Comparison of ENCODE assay signal across 14 cellular contexts in genomic region chr3:46972396-46972795, GRCh38. TPM values are rescaled to one million over a fixed set of nuclear protein-coding genes. Genes with fewer than 3 reads are reported as not detected.
A peak's percentile ranks its signal among the peaks of the same experiment; 100 is the strongest.
DNase-seq lines count a peak whose midpoint lies in the region; ATAC-seq, FAIRE-seq and TF ChIP-seq lines count a peak whose summit lies in the region.
"Had no signal": no experiment of that assay in that cellular context is flagged by ENCODE, and none has a peak within 500 bp of the region (broad histone marks: within the 10 kb centered on the region; RNA-seq: fewer than 3 reads in every experiment).

No MANE protein-coding gene starts in this region.

- intact Hi-C loops in spleen (cut with DNase I; ENCODE audit: low total_unique reads) (no loop called here), lower lobe of right lung (cut with DNase I) (no loop called here)

- no peak for DNase-seq in activated T-cell treated with anti-CD3 and anti-CD28 coated beads, Interleukin-2, amount 50 U/mL, for 24 hours
- DNase-seq in activated T-cell treated with anti-CD3 and anti-CD28 coated beads for 4 hours (no peak), spleen (peak; percentile 14), lower lobe of right lung (no peak), urothelium cell line (ENCODE audit: low spot score) (no peak)
- no peak for DNase-seq in activated naive CD8-positive, alpha-beta T cell treated with anti-CD3 and anti-CD28 coated beads, Interleukin-2, amount 10 ng/mL, durations not matched to agents 7 days and 5 days
- DNase-seq: brain microvascular endothelial cell; DMS53; effector memory CD4-positive, alpha-beta T cell; nucleus accumbens had no signal

- H4K20me1 ChIP-seq in Loucy (ENCODE audit: insufficient read depth, low read length, poor library complexity, severe bottlenecking) = peaks cover 82% of the 10 kb centered on the region

- H3K9me2 ChIP-seq in Loucy (replicated peaks; ENCODE audit: low read depth, low read length) = no peaks in the 10 kb centered on the region

- ATAC-seq in activated naive CD8-positive, alpha-beta T cell treated with anti-CD3 and anti-CD28 coated beads, Interleukin-2, amount 10 ng/mL, durations not matched to agents 7 days and 5 days (ENCODE audit: low read depth) = no peak
- no peak for ATAC-seq in lower lobe of right lung
- ATAC-seq in GM21529 (IDR thresholded peaks at IDR 0.05; ENCODE audit: unreplicated experiment) = no peak

- TF ChIP-seq POLR2A in spleen (IDR thresholded peaks at IDR 0.05) = no peak

- POLR2A ChIA-PET in activated naive CD8-positive, alpha-beta T cell treated with anti-CD3 and anti-CD28 coated beads, Interleukin-2, amount 10 ng/mL, durations not matched to agents 7 days and 5 days (lab: Charles Lee) = interaction anchor here (3.0 kb wide), 1 partner anchor 7 kb away, joined by 12 read pairs; the partner anchor contains the start of gene NBEAL2

- no peaks in the 10 kb centered on the region for H3K27me3 ChIP-seq in Loucy (ENCODE audit: insufficient read depth, low read length, poor library complexity, severe bottlenecking)
- no peaks in the 10 kb centered on the region for H3K27me3 ChIP-seq in spleen (replicated peaks in 1 of 7)
- H3K27me3 ChIP-seq in lower lobe of right lung (ENCODE audit: low read depth) = no peaks in the 10 kb centered on the region
- H3K27me3 ChIP-seq: brain microvascular endothelial cell, SJSA1 had no signal

- peak overlapping the region; percentile 28 for H3K9ac ChIP-seq in Loucy (ENCODE audit: low read depth, low read length, poor library complexity, severe bottlenecking)

- H3K4me3 Mint-ChIP-seq in activated T-cell treated with anti-CD3 and anti-CD28 coated beads, Interleukin-2, amount 50 U/mL, for 24 hours = peak overlapping the region; percentile 59
- peak overlapping the region; percentile 75 for H3K4me3 Mint-ChIP-seq in activated naive CD8-positive, alpha-beta T cell treated with anti-CD3 and anti-CD28 coated beads, Interleukin-2, amount 10 ng/mL, durations not matched to agents 7 days and 5 days

- peak overlapping the region; percentile 73 for H3K27ac Mint-ChIP-seq in activated T-cell treated with anti-CD3 and anti-CD28 coated beads, Interleukin-2, amount 50 U/mL, for 24 hours
- H3K27ac Mint-ChIP-seq in activated naive CD8-positive, alpha-beta T cell treated with anti-CD3 and anti-CD28 coated beads, Interleukin-2, amount 10 ng/mL, durations not matched to agents 7 days and 5 days = peak overlapping the region; percentile 85

- no peaks in the 10 kb centered on the region for H3K9me3 Mint-ChIP-seq in activated T-cell treated with anti-CD3 and anti-CD28 coated beads, Interleukin-2, amount 50 U/mL, for 24 hours
- H3K9me3 Mint-ChIP-seq in activated naive CD8-positive, alpha-beta T cell treated with anti-CD3 and anti-CD28 coated beads, Interleukin-2, amount 10 ng/mL, durations not matched to agents 7 days and 5 days = no peaks in the 10 kb centered on the region

- no peak for TF ChIP-seq CTCF in Loucy (conservative IDR thresholded peaks at IDR 0.05; ENCODE audit: low read length)
- no peak for TF ChIP-seq CTCF in spleen (IDR thresholded peaks at IDR 0.05 in 8 of 11, conservative IDR thresholded peaks at IDR 0.05 in 3 of 11)
- no peak for TF ChIP-seq CTCF in lower lobe of right lung (IDR thresholded peaks at IDR 0.05)

- H3K79me2 ChIP-seq in Loucy (ENCODE audit: insufficient read depth, low read length) = peaks cover 91% of the 10 kb centered on the region

- H3K27me3 Mint-ChIP-seq in activated T-cell treated with anti-CD3 and anti-CD28 coated beads, Interleukin-2, amount 50 U/mL, for 24 hours = no peaks in the 10 kb centered on the region
- no peaks in the 10 kb centered on the region for H3K27me3 Mint-ChIP-seq in activated naive CD8-positive, alpha-beta T cell treated with anti-CD3 and anti-CD28 coated beads, Interleukin-2, amount 10 ng/mL, durations not matched to agents 7 days and 5 days

- H3K27ac ChIP-seq in spleen = peak overlapping the region in 6 of 8 donors; percentile 38 to 62 (median 47)
- no peak overlapping the region for H3K27ac ChIP-seq in lower lobe of right lung
- H3K27ac ChIP-seq: brain microvascular endothelial cell, SJSA1 had no signal

- H3K4me1 ChIP-seq in Loucy (ENCODE audit: insufficient read depth, low read length, poor library complexity, severe bottlenecking) (peaks cover 68% of the 10 kb centered on the region), spleen (peaks cover 52 to 95% (median 87%) of the 10 kb centered on the region in 6 donors), lower lobe of right lung (peaks cover 82% of the 10 kb centered on the region)

- H3K36me3 ChIP-seq in Loucy (ENCODE audit: insufficient read depth, low read length) (peaks cover 20% of the 10 kb centered on the region; the same call in 1 of the 2 replicates), spleen (peaks cover 0 to 34% (median 0%) of the 10 kb centered on the region in 6 donors), lower lobe of right lung (peaks cover 15% of the 10 kb centered on the region)
- H3K36me3 ChIP-seq: brain microvascular endothelial cell had no signal

- no peak overlapping the region for H2AFZ ChIP-seq in Loucy (ENCODE audit: low read length)

- H3K4me2 ChIP-seq in Loucy (ENCODE audit: low read depth, low read length, poor library complexity, severe bottlenecking) = peak overlapping the region; percentile 74

- peaks cover 8% of the 10 kb centered on the region for H3F3A ChIP-seq in Loucy (ENCODE audit: low read depth)

- H3K36me3 Mint-ChIP-seq in activated T-cell treated with anti-CD3 and anti-CD28 coated beads, Interleukin-2, amount 50 U/mL, for 24 hours (ENCODE audit: low read depth) = peaks cover 84% of the 10 kb centered on the region
- peaks cover 33% of the 10 kb centered on the region for H3K36me3 Mint-ChIP-seq in activated naive CD8-positive, alpha-beta T cell treated with anti-CD3 and anti-CD28 coated beads, Interleukin-2, amount 10 ng/mL, durations not matched to agents 7 days and 5 days

- WGBS in spleen, 5 donors = 52 to 69% (median 56%) methylated on average over 2 of the region's 2 CpGs

- peaks cover 85% of the 10 kb centered on the region for H3K4me1 Mint-ChIP-seq in activated T-cell treated with anti-CD3 and anti-CD28 coated beads, Interleukin-2, amount 50 U/mL, for 24 hours (ENCODE audit: low read depth)
- H3K4me1 Mint-ChIP-seq in activated naive CD8-positive, alpha-beta T cell treated with anti-CD3 and anti-CD28 coated beads, Interleukin-2, amount 10 ng/mL, durations not matched to agents 7 days and 5 days = peaks cover 63% of the 10 kb centered on the region

- H3K9me3 ChIP-seq in Loucy (ENCODE audit: insufficient read depth, low read depth, low read length) (no peaks in the 10 kb centered on the region), spleen (no peaks in the 10 kb centered on the region), lower lobe of right lung (no peaks in the 10 kb centered on the region)
- H3K9me3 ChIP-seq: SJSA1 had no signal

- no peak for FAIRE-seq in urothelium cell line (lab: Jason Lieb, UNC)

- H3K4me3 ChIP-seq in Loucy (ENCODE audit: low read length, poor library complexity, severe bottlenecking) = peak overlapping the region; percentile 58
- no peak overlapping the region for H3K4me3 ChIP-seq in spleen
- H3K4me3 ChIP-seq in lower lobe of right lung = no peak overlapping the region
- H3K4me3 ChIP-seq: lung, SJSA1 had no signal

RNA-seq across cellular contexts. Expression of gene CCDC12, which starts 4.1 kb away (rescaled TPM):
- 10 to 100 TPM; 58.6 to 60.0 TPM for total RNA-seq in activated naive CD8-positive, alpha-beta T cell treated with anti-CD3 and anti-CD28 coated beads, Interleukin-2, amount 10 ng/mL, durations not matched to agents 7 days and 5 days
- total RNA-seq in spleen (10 to 100 TPM; 36.5 to 71.4 (median 54.7) TPM), lower lobe of right lung (42.9 TPM)
- 100 to 1,000 TPM in 2 of 3 donors, 10 to 100 TPM in 1; 93.5 to 124 (median 105) TPM for polyA plus RNA-seq in spleen

RNA-seq across cellular contexts. Expression of gene NBEAL2, which starts 7.1 kb away (rescaled TPM):
- total RNA-seq in activated naive CD8-positive, alpha-beta T cell treated with anti-CD3 and anti-CD28 coated beads, Interleukin-2, amount 10 ng/mL, durations not matched to agents 7 days and 5 days = 100 to 1,000 TPM; 165 to 178 TPM
- total RNA-seq in spleen (100 to 1,000 TPM; 101 to 271 (median 162) TPM), lower lobe of right lung (97.0 TPM)
- 100 to 1,000 TPM in 2 of 3 donors, 10 to 100 TPM in 1; 44.0 to 126 (median 119) TPM for polyA plus RNA-seq in spleen
